ENCODE assay signal across 10 cellular contexts in genomic region chr12:80702889-80703605, GRCh38. TPM values are rescaled to one million over a fixed set of nuclear protein-coding genes. Genes with fewer than 3 reads are reported as not detected.
DNase-seq lines count a peak whose midpoint lies in the region; ATAC-seq, FAIRE-seq and TF ChIP-seq lines count a peak whose summit lies in the region.
"Had no signal": no experiment of that assay in that cellular context is flagged by ENCODE, and none has a peak within 500 bp of the region (broad histone marks: within the 10 kb centered on the region; RNA-seq: fewer than 3 reads in every experiment).

No MANE protein-coding gene starts in this region.

- POLR2A ChIA-PET in PC-3 (lab: Charles Lee; ENCODE audit: unreplicated experiment): no interaction called here

- no peaks in the 10 kb centered on the region for H3K9me2 ChIP-seq in PC-3 (replicated peaks; ENCODE audit: low read length)

- peak; percentile 78 for ATAC-seq in HG03060 (IDR thresholded peaks at IDR 0.05; ENCODE audit: low read depth, unreplicated experiment)
- peak; percentile 73 for ATAC-seq in PC-3
- ATAC-seq in activated T-cell treated with anti-CD3 and anti-CD28 coated beads, Interleukin-2, amount 50 U/mL, for 72 hours (replicated peaks in 1 of 2): no peak

- DNase-seq in GM19239 (ENCODE audit: insufficient read length, low spot score): no peak
- peak; percentile 65 for DNase-seq in PC-3
- peak; percentile 84 for DNase-seq in kidney tubule cell (ENCODE audit: low spot score)
- DNase-seq in activated effector memory CD4-positive, alpha-beta T cell treated with anti-CD3 and anti-CD28 coated beads, Interleukin-2, amount 50 U/mL, for 16 hours: no peak
- DNase-seq in immature natural killer cell: no peak
- no peak for DNase-seq in activated CD8-positive, alpha-beta memory T cell treated with anti-CD3 and anti-CD28 coated beads, Interleukin-2, amount 50 U/mL, for 4 hours
- DNase-seq in activated T-cell treated with anti-CD3 and anti-CD28 coated beads, Interleukin-2, amount 50 U/mL, for 72 hours: no peak

- no peak overlapping the region for H3K27ac Mint-ChIP-seq in immature natural killer cell
- H3K27ac Mint-ChIP-seq in activated T-cell treated with anti-CD3 and anti-CD28 coated beads, Interleukin-2, amount 50 U/mL, for 72 hours: no peak overlapping the region

- peaks cover 11% of the 10 kb centered on the region for H3K4me1 ChIP-seq in PC-3 (ENCODE audit: insufficient read depth, low read length)

- peak overlapping the region; percentile 65 for H2AFZ ChIP-seq in PC-3 (ENCODE audit: low read length)

- no peak overlapping the region for H3K9ac ChIP-seq in PC-3 (ENCODE audit: low read length)

- H3K4me1 Mint-ChIP-seq in immature natural killer cell: no peaks in the 10 kb centered on the region
- no peaks in the 10 kb centered on the region for H3K4me1 Mint-ChIP-seq in activated T-cell treated with anti-CD3 and anti-CD28 coated beads, Interleukin-2, amount 50 U/mL, for 72 hours (ENCODE audit: low read depth)

- no TSS peak for BruUV-seq in PC-3 (replicated peaks; lab: Mats Ljungman, UMichigan)

- H3K4me3 ChIP-seq in PC-3 (ENCODE audit: low read length): peak overlapping the region; percentile 45; the same call in 1 of the 2 replicates

- H3K4me2 ChIP-seq in PC-3 (ENCODE audit: low read length): peak overlapping the region; percentile 50

- peaks cover 17% of the 10 kb centered on the region; the same call in 1 of the 2 replicates for H3K27me3 ChIP-seq in PC-3 (ENCODE audit: low read length)

- intact Hi-C loops in PC-3 (cut with micrococcal nuclease): no loop called here

- no peak overlapping the region for H3K27ac ChIP-seq in PC-3 (ENCODE audit: low read length)
- H3K27ac ChIP-seq: VCaP had no signal

- H3K27me3 Mint-ChIP-seq in immature natural killer cell (ENCODE audit: low read depth in 3 of 3): peaks cover 0 to 5% (median 0%) of the 10 kb centered on the region in 3 donors
- H3K27me3 Mint-ChIP-seq in activated T-cell treated with anti-CD3 and anti-CD28 coated beads, Interleukin-2, amount 50 U/mL, for 72 hours (ENCODE audit: low read depth): peaks cover 15% of the 10 kb centered on the region

- FAIRE-seq in GM19239 (lab: Jason Lieb, UNC): peak; percentile 45

- H3K79me2 ChIP-seq in PC-3 (ENCODE audit: low read length): no peaks in the 10 kb centered on the region

- H3K9me3 ChIP-seq in PC-3 (ENCODE audit: low read length): no peaks in the 10 kb centered on the region

- peaks cover 0 to 29% (median 5%) of the 10 kb centered on the region in 6 donors for H3K9me3 Mint-ChIP-seq in immature natural killer cell
- H3K9me3 Mint-ChIP-seq in activated T-cell treated with anti-CD3 and anti-CD28 coated beads, Interleukin-2, amount 50 U/mL, for 72 hours: peaks cover 0 to 4% of the 10 kb centered on the region in 2 donors

- peaks cover 0 to 5% (median 0%) of the 10 kb centered on the region in 3 donors for H3K36me3 Mint-ChIP-seq in immature natural killer cell
- peaks cover 0 to 2% of the 10 kb centered on the region in 2 donors for H3K36me3 Mint-ChIP-seq in activated T-cell treated with anti-CD3 and anti-CD28 coated beads, Interleukin-2, amount 50 U/mL, for 72 hours (ENCODE audit: insufficient read depth in 2 of 2)

- CTCF ChIA-PET in PC-3 (lab: Charles Lee): no interaction called here

- TF ChIP-seq CTCF in PC-3 (conservative IDR thresholded peaks at IDR 0.05; ENCODE audit: low read depth, low read length): no peak

- no peaks in the 10 kb centered on the region for H3F3A ChIP-seq in PC-3 (ENCODE audit: low read length, unreplicated experiment)

- H3K4me3 Mint-ChIP-seq in immature natural killer cell: no peak overlapping the region
- no peak overlapping the region for H3K4me3 Mint-ChIP-seq in activated T-cell treated with anti-CD3 and anti-CD28 coated beads, Interleukin-2, amount 50 U/mL, for 72 hours

- no peaks in the 10 kb centered on the region for H4K20me1 ChIP-seq in PC-3 (ENCODE audit: low read length)

- H3K36me3 ChIP-seq in PC-3 (ENCODE audit: low read depth, low read length): no peaks in the 10 kb centered on the region

RNA-seq across cellular contexts. Expression of gene MYF6, which starts 4.4 kb away (rescaled TPM):
- not detected in 2 replicates for total RNA-seq in PC-3 (2014; rRNA removed)
- polyA plus RNA-seq in immature natural killer cell: not detected
- not detected for total RNA-seq in activated T-cell treated with anti-CD3 and anti-CD28 coated beads, Interleukin-2, amount 50 U/mL, for 72 hours
- total RNA-seq: pulmonary artery endothelial cell had no signal

RNA-seq across cellular contexts. Expression of gene MYF5, which starts 13.7 kb away (rescaled TPM):
- total RNA-seq in PC-3 (2014; rRNA removed): not detected in 2 replicates
- polyA plus RNA-seq in immature natural killer cell: not detected
- not detected for total RNA-seq in activated T-cell treated with anti-CD3 and anti-CD28 coated beads, Interleukin-2, amount 50 U/mL, for 72 hours
- total RNA-seq: pulmonary artery endothelial cell had no signal

Comparison
In these comparisons a context has a peak if more than half of its experiments do, and no peak if none do; other contexts are left out.
1. DNase-seq: peak in PC-3 (single experiment) and kidney tubule cell (single experiment); none in GM19239 (single experiment), activated effector memory CD4-positive, alpha-beta T cell treated with anti-CD3 and anti-CD28 coated beads, Interleukin-2, amount 50 U/mL, for 16 hours (single experiment), immature natural killer cell (0 of 3), activated CD8-positive, alpha-beta memory T cell treated with anti-CD3 and anti-CD28 coated beads, Interleukin-2, amount 50 U/mL, for 4 hours (single experiment) and activated T-cell treated with anti-CD3 and anti-CD28 coated beads, Interleukin-2, amount 50 U/mL, for 72 hours (0 of 2).
2. ATAC-seq: peak in HG03060 (single experiment) and PC-3 (single experiment); none in activated T-cell treated with anti-CD3 and anti-CD28 coated beads, Interleukin-2, amount 50 U/mL, for 72 hours (0 of 2).